Comparison of ENCODE assay signal across 7 cellular contexts in the genomic region with DNA sequence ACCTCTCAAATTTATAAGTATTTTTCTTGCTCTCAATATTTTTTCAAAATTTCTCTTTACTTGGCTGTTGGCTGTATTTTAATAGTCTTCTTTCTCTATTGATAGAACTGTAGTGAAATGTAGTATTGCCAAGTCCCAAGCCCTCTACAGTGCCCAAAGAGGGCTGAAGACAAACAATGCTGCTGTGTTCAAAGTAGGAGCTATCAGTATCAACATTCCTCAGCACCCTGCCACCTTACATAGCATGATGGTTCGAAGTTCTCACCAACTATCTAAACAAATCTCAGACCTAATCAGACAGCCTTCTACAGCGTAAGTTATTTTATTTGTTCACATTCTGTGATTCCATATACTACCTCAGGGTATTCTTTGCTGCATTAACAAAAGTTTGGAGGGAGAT.
"Had no signal": no experiment of that assay in that cellular context is flagged by ENCODE, and none has a peak within 500 bp of the region (broad histone marks: within the 10 kb centered on the region; RNA-seq: fewer than 3 reads in every experiment).

No MANE protein-coding gene starts in this region.

- H3K4me3 ChIP-seq: GM12878 had no signal

- DNase-seq: GDM1, GF-D8 had no signal

- FAIRE-seq: G401.6, GM12878, GM12892, GM18507, GM19239 had no signal

- ATAC-seq: GM12878 had no signal
